1 cellular context compared by ENCODE assay signal in the genomic region with DNA sequence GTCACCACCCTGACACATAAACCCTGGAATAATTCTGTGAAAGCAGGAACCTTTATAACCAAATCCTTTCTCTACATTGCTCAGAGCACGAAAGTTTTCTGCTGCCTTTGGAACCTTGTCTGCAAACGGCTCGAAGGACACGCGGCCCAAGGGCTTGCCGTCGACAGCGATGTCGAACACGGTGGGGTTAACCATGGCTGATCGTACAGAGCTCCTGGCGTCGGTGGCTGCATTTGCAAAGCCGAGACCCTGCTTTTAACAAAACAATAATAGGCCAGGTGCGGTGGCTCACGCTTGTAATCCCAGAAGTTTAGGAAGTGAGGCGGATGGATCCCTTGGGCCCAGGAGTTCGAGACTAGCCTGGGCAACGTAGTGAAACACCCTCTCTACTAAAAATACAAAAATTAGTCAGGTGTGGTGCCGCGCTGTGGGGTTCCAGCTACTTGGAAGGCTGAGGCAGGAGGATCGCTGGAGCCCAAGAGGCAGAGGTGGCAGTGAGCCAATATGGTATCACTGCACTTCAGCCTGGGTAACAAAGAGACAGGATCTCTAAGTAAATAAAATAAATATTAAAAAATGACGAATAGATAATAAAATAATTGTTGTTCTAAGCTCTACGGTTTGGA.
TF ChIP-seq lines count a peak whose summit lies in the region.

No MANE protein-coding gene starts in this region.

TF ChIP-seq in K562, 482 proteins besides CTCF, POLR2A, EP300 and RAD21:
- TF ChIP-seq RBFOX2 (IDR thresholded peaks at IDR 0.05; ENCODE audit: low read depth, low read length), result 0 out of 2 replicates have a peak, but pooled peaks have one; percentile 12
- TF ChIP-seq, protein P1, sequence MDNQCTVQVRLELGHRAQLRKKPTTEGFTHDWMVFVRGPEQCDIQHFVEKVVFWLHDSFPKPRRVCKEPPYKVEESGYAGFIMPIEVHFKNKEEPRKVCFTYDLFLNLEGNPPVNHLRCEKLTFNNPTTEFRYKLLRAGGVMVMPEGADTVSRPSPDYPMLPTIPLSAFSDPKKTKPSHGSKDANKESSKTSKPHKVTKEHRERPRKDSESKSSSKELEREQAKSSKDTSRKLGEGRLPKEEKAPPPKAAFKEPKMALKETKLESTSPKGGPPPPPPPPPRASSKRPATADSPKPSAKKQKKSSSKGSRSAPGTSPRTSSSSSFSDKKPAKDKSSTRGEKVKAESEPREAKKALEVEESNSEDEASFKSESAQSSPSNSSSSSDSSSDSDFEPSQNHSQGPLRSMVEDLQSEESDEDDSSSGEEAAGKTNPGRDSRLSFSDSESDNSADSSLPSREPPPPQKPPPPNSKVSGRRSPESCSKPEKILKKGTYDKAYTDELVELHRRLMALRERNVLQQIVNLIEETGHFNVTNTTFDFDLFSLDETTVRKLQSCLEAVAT (IDR thresholded peaks at IDR 0.05), result peak in 1 of 2 experiments; percentile 58; a peak in 2 of 4 replicates
- peak; percentile 64 for TF ChIP-seq NFIC (IDR thresholded peaks at IDR 0.05)
- TF ChIP-seq SREBF1 (IDR thresholded peaks at IDR 0.05; ENCODE audit: borderline replicate concordance, low read depth, low read length), result no peak
- 0 out of 2 replicates have a peak, but pooled peaks have one; percentile 14 for TF ChIP-seq ZNF592 (IDR thresholded peaks at IDR 0.05)
